ENCODE assay signal across 16 cellular contexts in genomic region chr18:59616501-59616900, GRCh38.
"Had no signal": no experiment of that assay in that cellular context is flagged by ENCODE, and none has a peak within 500 bp of the region (broad histone marks: within the 10 kb centered on the region; RNA-seq: fewer than 3 reads in every experiment).

No MANE protein-coding gene starts in this region.

- H3K4me3 ChIP-seq: stomach, testis had no signal

- ATAC-seq: activated CD4-positive, alpha-beta T cell treated with anti-CD3 and anti-CD28 coated beads for 36 hours; activated CD8-positive, alpha-beta memory T cell treated with anti-CD3 and anti-CD28 coated beads, Interleukin-2, amount 10 ng/mL, durations not matched to agents 7 days and 5 days; left ventricle myocardium superior; sciatic nerve; T-helper 17 cell had no signal

- H3K27me3 Mint-ChIP-seq: activated CD4-positive, alpha-beta memory T cell treated with anti-CD3 and anti-CD28 coated beads for 36 hours; activated CD8-positive, alpha-beta memory T cell treated with anti-CD3 and anti-CD28 coated beads, Interleukin-2, amount 10 ng/mL, durations not matched to agents 7 days and 5 days had no signal

- H3K9me3 Mint-ChIP-seq: activated CD4-positive, alpha-beta memory T cell treated with anti-CD3 and anti-CD28 coated beads for 36 hours; activated T-helper 2 cell treated with anti-CD3 and anti-CD28 coated beads, Interferon-gamma antibody, Interleukin-2, Interleukin-4, amounts not matched to agents 10 μg/mL and 5 μg/mL and 100 μg/mL, durations not matched to agents 14 hours and 24 hours and 36 hours; nephron progenitor cell had no signal

- H3K4me1 Mint-ChIP-seq: activated CD4-positive, alpha-beta T cell treated with anti-CD3 and anti-CD28 coated beads for 36 hours; activated CD8-positive, alpha-beta memory T cell treated with anti-CD3 and anti-CD28 coated beads, Interleukin-2, amount 10 ng/mL, durations not matched to agents 7 days and 5 days; T-helper 17 cell had no signal

- DNase-seq: activated CD4-positive, alpha-beta memory T cell treated with anti-CD3 and anti-CD28 coated beads for 36 hours; activated CD4-positive, alpha-beta T cell treated with anti-CD3 and anti-CD28 coated beads for 36 hours; activated CD8-positive, alpha-beta memory T cell treated with anti-CD3 and anti-CD28 coated beads, Interleukin-2, amount 10 ng/mL, durations not matched to agents 7 days and 5 days; activated naive CD4-positive, alpha-beta T cell treated with anti-CD3 and anti-CD28 coated beads, Interleukin-2, amount 50 U/mL, for 16 hours; activated T-cell treated with anti-CD3 and anti-CD28 coated beads, Interleukin-2, amount 50 U/mL, for 1 hour; foreskin fibroblast; hippocampal formation; kidney; left ventricle myocardium superior; nephron progenitor cell; stimulated activated CD4-positive, alpha-beta T cell treated with anti-CD3 and anti-CD28 coated beads, Interleukin-1b, Interleukin-23, amount 100 ng/mL, for 48 hours; stomach; T-helper 17 cell; testis had no signal

- H3K36me3 Mint-ChIP-seq: activated CD4-positive, alpha-beta memory T cell treated with anti-CD3 and anti-CD28 coated beads for 36 hours; activated CD8-positive, alpha-beta memory T cell treated with anti-CD3 and anti-CD28 coated beads, Interleukin-2, amount 10 ng/mL, durations not matched to agents 7 days and 5 days had no signal

- H3K4me3 Mint-ChIP-seq: activated CD4-positive, alpha-beta memory T cell treated with anti-CD3 and anti-CD28 coated beads for 36 hours; activated CD4-positive, alpha-beta T cell treated with anti-CD3 and anti-CD28 coated beads for 36 hours; activated CD8-positive, alpha-beta memory T cell treated with anti-CD3 and anti-CD28 coated beads, Interleukin-2, amount 10 ng/mL, durations not matched to agents 7 days and 5 days; nephron progenitor cell; T-helper 17 cell had no signal

- H3K27ac Mint-ChIP-seq: activated CD4-positive, alpha-beta memory T cell treated with anti-CD3 and anti-CD28 coated beads for 36 hours; activated CD4-positive, alpha-beta T cell treated with anti-CD3 and anti-CD28 coated beads for 36 hours; activated CD8-positive, alpha-beta memory T cell treated with anti-CD3 and anti-CD28 coated beads, Interleukin-2, amount 10 ng/mL, durations not matched to agents 7 days and 5 days; activated T-helper 2 cell treated with anti-CD3 and anti-CD28 coated beads, Interferon-gamma antibody, Interleukin-2, Interleukin-4, amounts not matched to agents 10 μg/mL and 5 μg/mL and 100 μg/mL, durations not matched to agents 14 hours and 24 hours and 36 hours; T-helper 17 cell had no signal
